In the genomic region with DNA sequence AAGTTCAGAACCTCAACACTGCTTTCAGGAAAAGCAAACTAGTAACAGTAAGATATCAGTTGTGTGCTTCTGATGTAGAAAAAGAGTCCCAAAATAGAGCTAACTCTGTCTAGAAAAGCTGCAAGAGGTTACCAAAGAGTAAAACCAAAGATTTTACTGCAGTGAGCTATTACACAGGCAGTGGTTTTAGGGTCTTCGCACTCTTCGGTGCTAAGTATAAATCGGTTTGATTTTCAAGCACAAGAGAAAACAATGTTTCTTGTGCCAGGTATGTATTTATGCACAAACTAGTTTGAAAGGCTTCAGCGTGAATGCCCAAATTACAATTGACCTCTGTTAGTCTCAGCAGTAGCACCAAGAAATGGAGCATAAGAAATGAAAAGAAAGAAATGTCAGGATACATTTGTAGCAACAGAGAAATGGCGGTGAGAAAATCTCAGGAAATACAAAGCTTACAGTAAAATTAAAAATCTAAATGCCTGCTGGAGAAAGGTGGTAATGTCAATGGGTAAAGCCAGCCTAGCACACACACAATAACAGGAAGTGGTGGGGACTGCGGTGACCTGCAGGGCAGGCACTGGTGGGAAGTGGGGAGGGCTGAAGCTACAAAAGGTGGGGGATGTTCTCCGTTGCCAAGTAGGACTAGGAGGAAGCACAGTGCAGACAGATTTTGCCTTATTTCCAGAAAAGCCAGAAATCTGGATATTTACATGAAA, we compare ENCODE assay signal across 8 cellular contexts. TPM values are rescaled to one million over a fixed set of nuclear protein-coding genes. Genes with fewer than 3 reads are reported as not detected.
DNase-seq lines count a peak whose midpoint lies in the region; ATAC-seq and TF ChIP-seq lines count a peak whose summit lies in the region.

No MANE protein-coding gene starts in this region.

- CTCF ChIA-PET in Caco-2 (lab: Charles Lee) = no interaction called here

- POLR2A ChIA-PET in Caco-2 (lab: Charles Lee) = no interaction called here

- H3K27me3 ChIP-seq in Caco-2 (replicated peaks; ENCODE audit: control insufficient read depth, insufficient read depth, low read length) = no peaks in the 10 kb centered on the region

- DNase-seq in ELR (ENCODE audit: low read depth) (peak; percentile 23), KBM-7 (peak; percentile 96), Caco-2 (no peak), HPDE6-E6E7 (ENCODE audit: extremely low spot score) (no peak)
- DNase-seq in activated CD4-positive, alpha-beta T cell treated with anti-CD3 and anti-CD28 coated beads for 1 hour = peak; percentile 63
- DNase-seq in effector CD8-positive, alpha-beta T cell (lab: John Stamatoyannopoulos, UW) = peak; percentile 80

- no peak overlapping the region for H3K27ac Mint-ChIP-seq in Caco-2 (ENCODE audit: unreplicated experiment)

- no peak overlapping the region for H3K4me3 ChIP-seq in skin epidermis
- no peak overlapping the region for H3K4me3 ChIP-seq in Caco-2 (ENCODE audit: low read depth, low read length)

- no peaks in the 10 kb centered on the region for H3K9me3 Mint-ChIP-seq in Caco-2 (ENCODE audit: unreplicated experiment)

- no peaks in the 10 kb centered on the region for H3K4me1 Mint-ChIP-seq in Caco-2 (ENCODE audit: low read depth, unreplicated experiment)

- BruUV-seq in Caco-2 (replicated peaks; lab: Mats Ljungman, UMichigan) = no TSS peak

- H3K27me3 Mint-ChIP-seq in Caco-2 (ENCODE audit: insufficient read depth, unreplicated experiment) = peaks cover 9% of the 10 kb centered on the region

- no peaks in the 10 kb centered on the region for H3K36me3 ChIP-seq in Caco-2 (ENCODE audit: control insufficient read depth, insufficient read depth, low read length)

- H3K9me3 ChIP-seq in Caco-2 = no peaks in the 10 kb centered on the region

- no peaks in the 10 kb centered on the region for H3K4me1 ChIP-seq in Caco-2

- peak overlapping the region in 11 of 21 experiments; percentile 18 to 85 (median 64) for H3K27ac ChIP-seq in skin epidermis

- intact Hi-C loops in Caco-2 (cut with micrococcal nuclease; ENCODE audit: unreplicated experiment) = no loop called here

- no peaks in the 10 kb centered on the region for H3K36me3 Mint-ChIP-seq in Caco-2 (ENCODE audit: insufficient read depth, unreplicated experiment)

- ATAC-seq in GM21529 (IDR thresholded peaks at IDR 0.05; ENCODE audit: unreplicated experiment) = peak; percentile 98

- H3K4me3 Mint-ChIP-seq in Caco-2 (ENCODE audit: unreplicated experiment) = no peak overlapping the region

- TF ChIP-seq CTCF in Caco-2 (IDR thresholded peaks at IDR 0.05; ENCODE audit: insufficient read depth in 1 of 2, low read depth in 1 of 2, low read length in 1 of 2, severe bottlenecking in 1 of 2, unreplicated experiment in 1 of 2) = no peak

- in situ Hi-C loops in KBM-7 (cut with MboI; ENCODE audit: low pct_unique_long_range_greater_than_20kb, low sequenced_read_pairs) = no loop called here

RNA-seq across cellular contexts. Expression of a gene that starts 18.0 kb away (rescaled TPM):
- total RNA-seq in Caco-2 (2022) = 24.4 and 24.6 TPM in 2 replicates

Comparison
In these comparisons a context has a peak if more than half of its experiments do, and no peak if none do; other contexts are left out.
1. DNase-seq: peak in ELR (single experiment), KBM-7 (single experiment), activated CD4-positive, alpha-beta T cell treated with anti-CD3 and anti-CD28 coated beads for 1 hour (single experiment) and effector CD8-positive, alpha-beta T cell (single experiment); none in Caco-2 (0 of 2) and HPDE6-E6E7 (single experiment).